In the genomic region with DNA sequence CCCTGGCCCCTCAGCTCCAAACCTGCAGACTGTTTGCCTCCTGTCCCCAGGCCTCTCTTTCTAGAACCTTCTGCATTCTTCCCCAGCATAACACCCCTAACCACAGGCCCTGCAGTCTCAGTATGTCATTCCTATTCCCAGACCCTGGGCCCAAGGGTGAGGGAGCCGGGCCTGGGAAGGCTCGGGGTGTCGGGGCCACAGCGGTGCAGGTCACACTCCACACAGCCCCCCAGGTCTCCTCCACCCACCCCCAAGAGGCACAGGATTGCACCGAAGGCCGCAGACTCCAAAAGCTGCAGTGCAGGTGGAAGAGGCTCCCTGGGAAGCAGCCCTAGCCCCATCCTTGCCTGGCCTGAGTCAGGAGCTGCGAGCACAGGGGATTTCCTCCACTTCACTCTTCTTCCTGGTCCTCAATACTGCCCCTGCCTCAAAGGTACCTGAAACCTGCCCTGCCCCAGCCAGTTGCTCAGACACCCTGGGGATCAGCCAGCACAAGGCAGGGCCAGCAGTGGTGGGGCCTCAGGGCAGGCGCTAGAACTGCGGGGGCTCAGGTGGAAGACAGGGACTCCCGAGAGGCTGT, we compare ENCODE assay signal across 19 cellular contexts. TPM values are rescaled to one million over a fixed set of nuclear protein-coding genes. Genes with fewer than 3 reads are reported as not detected.
DNase-seq lines count a peak whose midpoint lies in the region; ATAC-seq and TF ChIP-seq lines count a peak whose summit lies in the region.
"Had no signal": no experiment of that assay in that cellular context is flagged by ENCODE, and none has a peak within 500 bp of the region (broad histone marks: within the 10 kb centered on the region; RNA-seq: fewer than 3 reads in every experiment).

No MANE protein-coding gene starts in this region.

- H3K23ac ChIP-seq in neuronal stem cell (ENCODE audit: low read depth, low read length, poor library complexity) = no peak overlapping the region

- no peak for TF ChIP-seq POLR2A in gastroesophageal sphincter (IDR thresholded peaks at IDR 0.05)

- H4K20me1 ChIP-seq in BLaER1 treated with 17β-estradiol and CSF1 and Interleukin-3, amounts not matched to agents 10 nM and 100 nM = peaks cover 12 to 81% (median 42%) of the 10 kb centered on the region in 11 experiments; a peak in 18 of 22 replicates

- ATAC-seq in gastroesophageal sphincter = no peak
- ATAC-seq: WTC11 had no signal

- H3K9me3 Mint-ChIP-seq in Calu3 (ENCODE audit: low read depth, unreplicated experiment) = no peaks in the 10 kb centered on the region
- H3K9me3 Mint-ChIP-seq in dendritic cell treated with granulocyte-macrophage colony-stimulating factor and Interleukin-4, amounts not matched to agents 40 ng/mL and 50 ng/mL, for 4 days = no peaks in the 10 kb centered on the region
- H3K9me3 Mint-ChIP-seq: WTC11 had no signal

- H2BK12ac ChIP-seq in neuronal stem cell (ENCODE audit: low read length) = no peak overlapping the region

- H4K8ac ChIP-seq in neuronal stem cell (ENCODE audit: low read depth, low read length) = peak overlapping the region; percentile 92

- BruUV-seq in Calu3 (replicated peaks; lab: Mats Ljungman, UMichigan) = TSS peak; percentile 74

- H2AK5ac ChIP-seq in neuronal stem cell (ENCODE audit: low read depth, low read length) = peak overlapping the region; percentile 46

- H3K4me1 Mint-ChIP-seq in Calu3 (ENCODE audit: low read depth, unreplicated experiment) = peaks cover 13% of the 10 kb centered on the region
- H3K4me1 Mint-ChIP-seq in dendritic cell treated with granulocyte-macrophage colony-stimulating factor and Interleukin-4, amounts not matched to agents 40 ng/mL and 50 ng/mL, for 4 days (ENCODE audit: low read depth) = peaks cover 44% of the 10 kb centered on the region
- H3K4me1 Mint-ChIP-seq: WTC11 had no signal

- H3K9ac ChIP-seq in BLaER1 treated with 17β-estradiol and CSF1 and Interleukin-3, amounts not matched to agents 10 nM and 100 nM = peak overlapping the region in 9 of 11 experiments; percentile 8 to 53 (median 28); a peak in 10 of 22 replicates
- H3K9ac ChIP-seq in neuronal stem cell (ENCODE audit: low read depth, low read length, poor library complexity) = no peak overlapping the region
- H3K9ac ChIP-seq: KMS-11 had no signal

- peak overlapping the region; percentile 24 for H2BK5ac ChIP-seq in neuronal stem cell (ENCODE audit: low read length)

- peaks cover 25 to 51% (median 31%) of the 10 kb centered on the region in 10 experiments for H3K4me1 ChIP-seq in BLaER1 treated with 17β-estradiol and CSF1 and Interleukin-3, amounts not matched to agents 10 nM and 100 nM
- H3K4me1 ChIP-seq in neuronal stem cell (ENCODE audit: control insufficient read depth in 2 of 2, insufficient read depth in 1 of 2, low read depth in 1 of 2, low read length in 2 of 2) (peaks cover 0 to 6% of the 10 kb centered on the region in 2 donors), gastroesophageal sphincter (peaks cover 0 to 9% (median 0%) of the 10 kb centered on the region in 3 donors)

- H3K36me3 Mint-ChIP-seq in Calu3 (ENCODE audit: insufficient read depth, unreplicated experiment) = peaks cover 23% of the 10 kb centered on the region
- peaks cover 88% of the 10 kb centered on the region for H3K36me3 Mint-ChIP-seq in dendritic cell treated with granulocyte-macrophage colony-stimulating factor and Interleukin-4, amounts not matched to agents 40 ng/mL and 50 ng/mL, for 4 days (ENCODE audit: low read depth)
- H3K36me3 Mint-ChIP-seq: WTC11 had no signal

- TF ChIP-seq EP300 in gastroesophageal sphincter (IDR thresholded peaks at IDR 0.05) = no peak

- H2BK15ac ChIP-seq in neuronal stem cell (ENCODE audit: low read length) = no peak overlapping the region

- H3K18ac ChIP-seq in neuronal stem cell (ENCODE audit: low read length) = no peak overlapping the region

- peaks cover 52 to 77% (median 59%) of the 10 kb centered on the region in 11 experiments for H3K36me3 ChIP-seq in BLaER1 treated with 17β-estradiol and CSF1 and Interleukin-3, amounts not matched to agents 10 nM and 100 nM
- H3K36me3 ChIP-seq in neuronal stem cell (replicated peaks in 1 of 2; ENCODE audit: control insufficient read depth in 2 of 2, insufficient read depth in 2 of 2, low read length in 2 of 2) (peaks cover 17 to 35% of the 10 kb centered on the region in 2 donors), gastroesophageal sphincter (peaks cover 0 to 76% of the 10 kb centered on the region in 2 donors)

- peak overlapping the region; percentile 8 for H3K14ac ChIP-seq in neuronal stem cell (ENCODE audit: low read length)

- peaks cover 3% of the 10 kb centered on the region for H3K79me1 ChIP-seq in neuronal stem cell (ENCODE audit: low read depth, low read length)

- intact Hi-C loops in Calu3 (cut with micrococcal nuclease; ENCODE audit: unreplicated experiment) = no loop called here
- intact Hi-C loops in dendritic cell treated with granulocyte-macrophage colony-stimulating factor and Interleukin-4, amounts not matched to agents 40 ng/mL and 50 ng/mL, for 4 days (cut with micrococcal nuclease) = no loop called here

- H4K91ac ChIP-seq in neuronal stem cell (ENCODE audit: low read depth, low read length, poor library complexity) = no peak overlapping the region

- peak overlapping the region; percentile 87 for H3K4me3 Mint-ChIP-seq in Calu3 (ENCODE audit: low read depth, unreplicated experiment)
- no peak overlapping the region for H3K4me3 Mint-ChIP-seq in dendritic cell treated with granulocyte-macrophage colony-stimulating factor and Interleukin-4, amounts not matched to agents 40 ng/mL and 50 ng/mL, for 4 days
- H3K4me3 Mint-ChIP-seq: WTC11 had no signal

- H3K27ac Mint-ChIP-seq in Calu3 (ENCODE audit: unreplicated experiment) = peak overlapping the region; percentile 53
- H3K27ac Mint-ChIP-seq in dendritic cell treated with granulocyte-macrophage colony-stimulating factor and Interleukin-4, amounts not matched to agents 40 ng/mL and 50 ng/mL, for 4 days = peak overlapping the region; percentile 59
- H3K27ac Mint-ChIP-seq: WTC11 had no signal

- H3K27ac ChIP-seq in BLaER1 treated with 17β-estradiol and CSF1 and Interleukin-3, amounts not matched to agents 10 nM and 100 nM = peak overlapping the region in 1 of 11 experiments; percentile 25; a peak in 4 of 22 replicates
- H3K27ac ChIP-seq in neuronal stem cell (replicated peaks; ENCODE audit: low read length) (no peak overlapping the region), gastroesophageal sphincter (no peak overlapping the region)
- H3K27ac ChIP-seq: KMS-11, SJCRH30 had no signal

- H3K4ac ChIP-seq in neuronal stem cell (ENCODE audit: low read length) = no peak overlapping the region

- peak; percentile 36 for DNase-seq in Calu3
- no peak for DNase-seq in neuronal stem cell (ENCODE audit: low spot score)
- no peak for DNase-seq in ureter (ENCODE audit: low spot score)
- no peak for DNase-seq in activated gamma-delta T cell treated with Interleukin-2 at 50 U/mL for 16 hours
- DNase-seq: activated gamma-delta T cell; DMS 273 treated with DMSO at 0.1 percent for 48 hours; GDM1; NCI-H1092 treated with DMSO at 0.1 percent for 48 hours; NCI-H2081 treated with DMSO at 0.1 percent for 48 hours; NCI-H524 treated with DMSO at 0.1 percent for 48 hours; stimulated activated CD4-positive, alpha-beta T cell treated with anti-CD3 and anti-CD28 coated beads, Interleukin-1b, Interleukin-23, amount 100 ng/mL, for 48 hours had no signal

- H3K4me2 ChIP-seq in BLaER1 treated with 17β-estradiol and CSF1 and Interleukin-3, amounts not matched to agents 10 nM and 100 nM = peak overlapping the region; percentile 57 to 76 (median 69)
- H3K4me2 ChIP-seq in neuronal stem cell (ENCODE audit: insufficient read depth, low read length, poor library complexity, severe bottlenecking) = no peak overlapping the region
- H3K4me2 ChIP-seq: KMS-11 had no signal

- no peak overlapping the region; a peak in 1 of 20 replicates for H3K4me3 ChIP-seq in BLaER1 treated with 17β-estradiol and CSF1 and Interleukin-3, amounts not matched to agents 10 nM and 100 nM
- peak overlapping the region in 1 of 2 donors; percentile 28 for H3K4me3 ChIP-seq in neuronal stem cell (ENCODE audit: low read length in 2 of 2)
- H3K4me3 ChIP-seq in gastroesophageal sphincter = no peak overlapping the region
- H3K4me3 ChIP-seq: GM12878, SJCRH30 had no signal

- H2AFZ ChIP-seq in neuronal stem cell (ENCODE audit: low read length) = no peak overlapping the region

- no CpG with 5 or more reads among the region's 10 CpGs for WGBS in neuronal stem cell (ENCODE audit: extremely low coverage in 2 of 2, insufficient read length in 2 of 2, insufficient replicate concordance in 1 of 2), 2 donors
- WGBS in gastroesophageal sphincter (ENCODE audit: low coverage in 1 of 2), 2 donors = 80% methylated on average over 1 of the region's 10 CpGs; no CpG with 5 or more reads in 1 of the 2 donors

- TF ChIP-seq CTCF in Calu3 (IDR thresholded peaks at IDR 0.05; ENCODE audit: unreplicated experiment) (no peak), gastroesophageal sphincter (IDR thresholded peaks at IDR 0.05) (no peak)

- no peak overlapping the region for H2BK120ac ChIP-seq in neuronal stem cell (ENCODE audit: low read depth, low read length)

- no peaks in the 10 kb centered on the region for H3K27me3 ChIP-seq in BLaER1 treated with 17β-estradiol and CSF1 and Interleukin-3, amounts not matched to agents 10 nM and 100 nM
- H3K27me3 ChIP-seq in neuronal stem cell (ENCODE audit: control insufficient read depth in 3 of 3, insufficient read depth in 3 of 3, low read depth in 1 of 3, low read length in 3 of 3) (no peaks in the 10 kb centered on the region), gastroesophageal sphincter (no peaks in the 10 kb centered on the region)
- H3K27me3 ChIP-seq: BE2C, SJCRH30 had no signal

- no peaks in the 10 kb centered on the region for H3K27me3 Mint-ChIP-seq in Calu3 (ENCODE audit: unreplicated experiment)
- no peaks in the 10 kb centered on the region for H3K27me3 Mint-ChIP-seq in dendritic cell treated with granulocyte-macrophage colony-stimulating factor and Interleukin-4, amounts not matched to agents 40 ng/mL and 50 ng/mL, for 4 days

- H3K9me3 ChIP-seq in BLaER1 treated with 17β-estradiol and CSF1 and Interleukin-3, amounts not matched to agents 10 nM and 100 nM (replicated peaks in 1 of 11) = no peaks in the 10 kb centered on the region
- H3K9me3 ChIP-seq in neuronal stem cell (replicated peaks in 1 of 2; ENCODE audit: control insufficient read depth in 2 of 2, insufficient read depth in 1 of 2, low read depth in 1 of 2, low read length in 2 of 2) (no peaks in the 10 kb centered on the region), gastroesophageal sphincter (no peaks in the 10 kb centered on the region)
- H3K9me3 ChIP-seq: BE2C, SJCRH30 had no signal

- CTCF ChIA-PET in Calu3 (lab: Charles Lee) = interaction anchor here (0.6 to 2.5 kb wide), 8 partner anchors 13 to 161 kb away, joined by 3 to 13 read pairs (median 4); a partner anchor contains a TSS

RNA-seq across cellular contexts. Expression of a gene that starts 31.1 kb away (rescaled TPM):
- total RNA-seq in Calu3 (2022) (50.4 and 53.0 TPM in 2 replicates), gastroesophageal sphincter (10 to 100 TPM; 14.5 to 28.8 (median 23.9) TPM), ureter (97.6 TPM)
- 21.3 TPM for polyA plus RNA-seq in neuronal stem cell (2013, experiment 1 of 2)
- polyA plus RNA-seq in neuronal stem cell (2013, experiment 2 of 2) = 20.7 TPM
